ENCODE assay signal across 8 cellular contexts in genomic region chr17:72151565-72152391, GRCh38. TPM values are rescaled to one million over a fixed set of nuclear protein-coding genes. Genes with fewer than 3 reads are reported as not detected.
DNase-seq lines count a peak whose midpoint lies in the region; ATAC-seq and TF ChIP-seq lines count a peak whose summit lies in the region.

No MANE protein-coding gene starts in this region.

- no peaks in the 10 kb centered on the region for H3K36me3 Mint-ChIP-seq in MCF 10A (ENCODE audit: insufficient read depth, unreplicated experiment)
- H3K36me3 Mint-ChIP-seq in type B pancreatic cell: no peaks in the 10 kb centered on the region
- no peaks in the 10 kb centered on the region for H3K36me3 Mint-ChIP-seq in activated naive CD4-positive, alpha-beta T cell treated with anti-CD3 and anti-CD28 coated beads for 36 hours (ENCODE audit: low read depth)

- peaks cover under 1% of the 10 kb centered on the region for H3K9me3 Mint-ChIP-seq in MCF 10A (ENCODE audit: unreplicated experiment)
- peaks cover 5% of the 10 kb centered on the region for H3K9me3 Mint-ChIP-seq in type B pancreatic cell
- H3K9me3 Mint-ChIP-seq in activated naive CD4-positive, alpha-beta T cell treated with anti-CD3 and anti-CD28 coated beads for 36 hours: peaks cover 1% of the 10 kb centered on the region

- BruUV-seq in MCF 10A (replicated peaks; lab: Mats Ljungman, UMichigan): no TSS peak

- intact Hi-C loops in MCF 10A (cut with micrococcal nuclease): no loop called here
- intact Hi-C loops in activated naive CD4-positive, alpha-beta T cell treated with anti-CD3 and anti-CD28 coated beads for 36 hours (cut with micrococcal nuclease): no loop called here

- DNase-seq in M059J (ENCODE audit: low read depth) (peak; percentile 98), MCF 10A (ENCODE audit: unreplicated experiment) (peak; percentile 81), kidney tubule cell (ENCODE audit: low spot score) (peak; percentile 91), type B pancreatic cell (ENCODE audit: extremely low spot score, unreplicated experiment) (no peak)
- no peak for DNase-seq in activated naive CD4-positive, alpha-beta T cell treated with anti-CD3 and anti-CD28 coated beads for 36 hours
- no peak for DNase-seq in activated CD8-positive, alpha-beta memory T cell treated with anti-CD3 and anti-CD28 coated beads for 24 hours

- H3K27me3 Mint-ChIP-seq in MCF 10A (ENCODE audit: insufficient read depth, unreplicated experiment) (peaks cover 24% of the 10 kb centered on the region), type B pancreatic cell (peaks cover 37% of the 10 kb centered on the region)
- H3K27me3 Mint-ChIP-seq in activated naive CD4-positive, alpha-beta T cell treated with anti-CD3 and anti-CD28 coated beads for 36 hours (ENCODE audit: low read depth): peaks cover 5% of the 10 kb centered on the region

- H3K4me3 Mint-ChIP-seq in MCF 10A (ENCODE audit: unreplicated experiment): no peak overlapping the region
- no peak overlapping the region for H3K4me3 Mint-ChIP-seq in type B pancreatic cell
- H3K4me3 Mint-ChIP-seq in activated naive CD4-positive, alpha-beta T cell treated with anti-CD3 and anti-CD28 coated beads for 36 hours: no peak overlapping the region

- CTCF ChIA-PET in MCF 10A (lab: Yijun Ruan, JAX): interaction anchor here (1.2 kb wide), 1 partner anchor 25 kb away, joined by 4 read pairs; no protein-coding TSS in a partner anchor
- CTCF ChIA-PET in activated naive CD4-positive, alpha-beta T cell treated with anti-CD3 and anti-CD28 coated beads for 36 hours (lab: Charles Lee): interaction anchor here (0.6 kb wide), 1 partner anchor 27 kb away, joined by 4 read pairs; no protein-coding TSS in a partner anchor

- POLR2A ChIA-PET in MCF 10A (lab: Yijun Ruan, JAX): no interaction called here

- TF ChIP-seq CTCF in MCF 10A (IDR thresholded peaks at IDR 0.05; ENCODE audit: unreplicated experiment) (no peak), type B pancreatic cell (conservative IDR thresholded peaks at IDR 0.05) (no peak)

- H3K27ac Mint-ChIP-seq in MCF 10A (ENCODE audit: low read depth, unreplicated experiment) (peak overlapping the region; percentile 59), type B pancreatic cell (peak overlapping the region; percentile 48)
- no peak overlapping the region for H3K27ac Mint-ChIP-seq in activated naive CD4-positive, alpha-beta T cell treated with anti-CD3 and anti-CD28 coated beads for 36 hours

- ATAC-seq in GM18907 (IDR thresholded peaks at IDR 0.05; ENCODE audit: unreplicated experiment) (no peak), GM18517 (IDR thresholded peaks at IDR 0.05; ENCODE audit: unreplicated experiment) (no peak)

- H3K4me1 Mint-ChIP-seq in MCF 10A (ENCODE audit: insufficient read depth, unreplicated experiment) (peaks cover 17% of the 10 kb centered on the region), type B pancreatic cell (ENCODE audit: unreplicated experiment) (peaks cover 10% of the 10 kb centered on the region)
- H3K4me1 Mint-ChIP-seq in activated naive CD4-positive, alpha-beta T cell treated with anti-CD3 and anti-CD28 coated beads for 36 hours (ENCODE audit: low read depth): no peaks in the 10 kb centered on the region

RNA-seq across cellular contexts. Expression of gene SOX9, which starts 31.0 kb away (rescaled TPM):
- 16.9 and 24.3 TPM in 2 replicates for total RNA-seq in M059J (2014; rRNA removed; shearing (Covaris generic))
- 2.6 and 4.5 TPM in 2 replicates for total RNA-seq in MCF 10A (2022)
- total RNA-seq in type B pancreatic cell (ENCODE audit: low replicate concordance): 19.0 and 54.0 TPM in 2 replicates
- total RNA-seq in activated naive CD4-positive, alpha-beta T cell treated with anti-CD3 and anti-CD28 coated beads for 36 hours: not detected

Comparison
In these comparisons a context has a peak if more than half of its experiments do, and no peak if none do; other contexts are left out.
1. DNase-seq: peak in M059J (single experiment), MCF 10A (single experiment) and kidney tubule cell (single experiment); none in type B pancreatic cell (single experiment), activated naive CD4-positive, alpha-beta T cell treated with anti-CD3 and anti-CD28 coated beads for 36 hours (single experiment) and activated CD8-positive, alpha-beta memory T cell treated with anti-CD3 and anti-CD28 coated beads for 24 hours (single experiment).